18 cellular contexts compared by ENCODE assay signal in genomic region chr7:6251653-6252052, GRCh38. TPM values are rescaled to one million over a fixed set of nuclear protein-coding genes. Genes with fewer than 3 reads are reported as not detected.
DNase-seq lines count a peak whose midpoint lies in the region; ATAC-seq and TF ChIP-seq lines count a peak whose summit lies in the region.
"Had no signal": no experiment of that assay in that cellular context is flagged by ENCODE, and none has a peak within 500 bp of the region (broad histone marks: within the 10 kb centered on the region; RNA-seq: fewer than 3 reads in every experiment).

No MANE protein-coding gene starts in this region.

- peak; percentile 36 for ATAC-seq in SK-N-SH treated with all-trans-retinoic acid at 6 μM for 48 hours
- no peak for ATAC-seq in GM19035 (IDR thresholded peaks at IDR 0.05; ENCODE audit: unreplicated experiment)
- ATAC-seq: activated CD8-positive, alpha-beta T cell treated with anti-CD3 and anti-CD28 coated beads, Interleukin-2, amount 10 ng/mL, durations not matched to agents 7 days and 5 days; activated naive CD8-positive, alpha-beta T cell treated with anti-CD3 and anti-CD28 coated beads, Interleukin-2, amount 50 U/mL, for 24 hours; sciatic nerve had no signal

- no peaks in the 10 kb centered on the region for H4K20me1 ChIP-seq in GM23248 (ENCODE audit: insufficient read depth)
- H4K20me1 ChIP-seq in fibroblast of lung (ENCODE audit: control insufficient read depth, extremely low read depth, insufficient read depth, low read length), result no peaks in the 10 kb centered on the region

- H3K79me2 ChIP-seq in GM23248 (ENCODE audit: insufficient read depth), result peaks cover 92% of the 10 kb centered on the region
- H3K79me2 ChIP-seq in fibroblast of lung (ENCODE audit: control insufficient read depth, insufficient read depth, low read length), result peaks cover 73% of the 10 kb centered on the region

- H3K27ac Mint-ChIP-seq in activated naive CD4-positive, alpha-beta T cell treated with anti-CD3 and anti-CD28 coated beads for 36 hours, result no peak overlapping the region
- H3K27ac Mint-ChIP-seq: activated CD8-positive, alpha-beta T cell treated with anti-CD3 and anti-CD28 coated beads, Interleukin-2, amount 10 ng/mL, durations not matched to agents 7 days and 5 days; activated naive CD8-positive, alpha-beta T cell treated with anti-CD3 and anti-CD28 coated beads, Interleukin-2, amount 50 U/mL, for 24 hours; activated T-helper 1 cell treated with anti-CD3 and anti-CD28 coated beads, Interleukin-12 subunit alpha, Interleukin-12 subunit beta, Interleukin-2, Interleukin-4 antibody, amounts not matched to agents 30 ng/mL and 10 ng/mL and 1 ng/mL, durations not matched to agents 14 hours and 24 hours and 36 hours had no signal

- H3K9me2 ChIP-seq in GM23248 (ENCODE audit: insufficient read depth), result no peaks in the 10 kb centered on the region

- CTCF ChIA-PET in activated naive CD4-positive, alpha-beta T cell treated with anti-CD3 and anti-CD28 coated beads for 36 hours (lab: Charles Lee), result no interaction called here

- no peaks in the 10 kb centered on the region for H3K36me3 ChIP-seq in GM23248 (ENCODE audit: low read depth)
- no peaks in the 10 kb centered on the region for H3K36me3 ChIP-seq in fibroblast of lung (ENCODE audit: control insufficient read depth, insufficient read depth, low read length)
- H3K36me3 ChIP-seq in skeletal muscle tissue (ENCODE audit: control insufficient read depth in 3 of 3, insufficient read depth in 3 of 3, low read length in 3 of 3), result no peaks in the 10 kb centered on the region
- H3K36me3 ChIP-seq: neutrophil had no signal

- in situ Hi-C loops in GM23248 (cut with MboI), result no loop called here

- H3K4me1 ChIP-seq in GM23248 (ENCODE audit: insufficient read depth) (peaks cover 91% of the 10 kb centered on the region), fibroblast of lung (ENCODE audit: control insufficient read depth, extremely low read depth, insufficient read depth, low read length) (peaks cover 36% of the 10 kb centered on the region), skeletal muscle tissue (ENCODE audit: control insufficient read depth in 3 of 3, insufficient read depth in 3 of 3, low read length in 3 of 3) (peaks cover 24 to 48% (median 34%) of the 10 kb centered on the region in 3 donors)

- H3K4me3 Mint-ChIP-seq in activated naive CD4-positive, alpha-beta T cell treated with anti-CD3 and anti-CD28 coated beads for 36 hours, result no peak overlapping the region
- H3K4me3 Mint-ChIP-seq: activated CD8-positive, alpha-beta T cell treated with anti-CD3 and anti-CD28 coated beads, Interleukin-2, amount 10 ng/mL, durations not matched to agents 7 days and 5 days; activated naive CD8-positive, alpha-beta T cell treated with anti-CD3 and anti-CD28 coated beads, Interleukin-2, amount 50 U/mL, for 24 hours; activated T-helper 1 cell treated with anti-CD3 and anti-CD28 coated beads, Interleukin-12 subunit alpha, Interleukin-12 subunit beta, Interleukin-2, Interleukin-4 antibody, amounts not matched to agents 30 ng/mL and 10 ng/mL and 1 ng/mL, durations not matched to agents 14 hours and 24 hours and 36 hours had no signal

- H3K4me2 ChIP-seq in GM23248 (ENCODE audit: unreplicated experiment) (peak overlapping the region; percentile 72), fibroblast of lung (ENCODE audit: extremely low read depth, insufficient read depth, low read length) (peak overlapping the region; percentile 34)

- H2AFZ ChIP-seq in GM23248 (no peak overlapping the region), fibroblast of lung (ENCODE audit: low read length) (no peak overlapping the region)

- peaks cover 10% of the 10 kb centered on the region for H3K27me3 Mint-ChIP-seq in activated naive CD4-positive, alpha-beta T cell treated with anti-CD3 and anti-CD28 coated beads for 36 hours (ENCODE audit: low read depth)

- H3F3A ChIP-seq in GM23248 (ENCODE audit: insufficient read depth), result peaks cover 86% of the 10 kb centered on the region

- TF ChIP-seq CTCF in fibroblast of lung (conservative IDR thresholded peaks at IDR 0.05 in 1 of 2, IDR thresholded peaks at IDR 0.05 in 1 of 2; ENCODE audit: low read depth in 1 of 2, low read length in 2 of 2), result no peak

- H3K9me3 Mint-ChIP-seq in activated naive CD4-positive, alpha-beta T cell treated with anti-CD3 and anti-CD28 coated beads for 36 hours, result no peaks in the 10 kb centered on the region
- H3K9me3 Mint-ChIP-seq: activated naive CD8-positive, alpha-beta T cell treated with anti-CD3 and anti-CD28 coated beads, Interleukin-2, amount 50 U/mL, for 24 hours; activated T-helper 1 cell treated with anti-CD3 and anti-CD28 coated beads, Interleukin-12 subunit alpha, Interleukin-12 subunit beta, Interleukin-2, Interleukin-4 antibody, amounts not matched to agents 30 ng/mL and 10 ng/mL and 1 ng/mL, durations not matched to agents 14 hours and 24 hours and 36 hours had no signal

- intact Hi-C loops in activated naive CD4-positive, alpha-beta T cell treated with anti-CD3 and anti-CD28 coated beads for 36 hours (cut with micrococcal nuclease), result no loop called here

- H3K9me3 ChIP-seq in GM23248 (ENCODE audit: low read depth) (no peaks in the 10 kb centered on the region), fibroblast of lung (ENCODE audit: control insufficient read depth, insufficient read depth, low read depth, low read length) (no peaks in the 10 kb centered on the region), skeletal muscle tissue (ENCODE audit: control insufficient read depth in 3 of 3, low read length in 3 of 3) (no peaks in the 10 kb centered on the region)
- H3K9me3 ChIP-seq: neutrophil had no signal

- 41 to 54% methylated on average over 4 of the region's 4 CpGs for WGBS in GM23248 (ENCODE audit: low coverage in 1 of 2, low lambda C conversion rate in 2 of 2, missing lambda C conversion rate in 2 of 2), 2 experiments

- peaks cover 10% of the 10 kb centered on the region for H3K4me1 Mint-ChIP-seq in activated naive CD4-positive, alpha-beta T cell treated with anti-CD3 and anti-CD28 coated beads for 36 hours (ENCODE audit: low read depth)

- H3K27me3 ChIP-seq in GM23248 (replicated peaks; ENCODE audit: insufficient read depth) (no peaks in the 10 kb centered on the region), fibroblast of lung (ENCODE audit: control insufficient read depth, insufficient read depth, low read length) (no peaks in the 10 kb centered on the region), skeletal muscle tissue (ENCODE audit: control insufficient read depth in 3 of 3, insufficient read depth in 3 of 3, low read length in 3 of 3) (no peaks in the 10 kb centered on the region)
- H3K27me3 ChIP-seq: neutrophil had no signal

- DNase-seq in GM23248 (peak; percentile 39), fibroblast of lung (ENCODE audit: low read depth in 2 of 2) (peak in 1 of 2 donors; percentile 58), GM19238 (ENCODE audit: insufficient read length, low spot score) (no peak)
- no peak for DNase-seq in activated naive CD4-positive, alpha-beta T cell treated with anti-CD3 and anti-CD28 coated beads for 36 hours
- DNase-seq: activated CD8-positive, alpha-beta T cell treated with anti-CD3 and anti-CD28 coated beads, Interleukin-2, amount 10 ng/mL, durations not matched to agents 7 days and 5 days; activated naive CD8-positive, alpha-beta T cell treated with anti-CD3 and anti-CD28 coated beads, Interleukin-2, amount 50 U/mL, for 24 hours; C1 segment of cervical spinal cord; cerebellar nuclear complex; NCI-H1048; NCI-H69; stimulated activated CD4-positive, alpha-beta T cell treated with anti-CD3 and anti-CD28 coated beads, Interleukin-2, amount 100 ng/mL, for 48 hours; SW 1271 had no signal

- H3K27ac ChIP-seq in GM23248, result peak overlapping the region; percentile 96
- peak overlapping the region; percentile 39 for H3K27ac ChIP-seq in fibroblast of lung (ENCODE audit: insufficient read depth, low read length)
- peak overlapping the region; percentile 31 for H3K27ac ChIP-seq in skeletal muscle tissue (ENCODE audit: low read depth, low read length)
- H3K27ac ChIP-seq: neutrophil had no signal

- H3K9ac ChIP-seq in GM23248, result peak overlapping the region; percentile 80
- H3K9ac ChIP-seq in fibroblast of lung (ENCODE audit: insufficient read depth, low read length), result no peak overlapping the region
- no peak overlapping the region for H3K9ac ChIP-seq in skeletal muscle tissue (ENCODE audit: low read depth in 1 of 3, low read length in 3 of 3)

- peak overlapping the region; percentile 46 for H3K4me3 ChIP-seq in GM23248
- H3K4me3 ChIP-seq in fibroblast of lung (replicated peaks in 1 of 4; ENCODE audit: control extremely low read depth in 1 of 4, insufficient read depth in 1 of 4, low read depth in 3 of 4, low read length in 4 of 4), result no peak overlapping the region
- no peak overlapping the region for H3K4me3 ChIP-seq in skeletal muscle tissue (ENCODE audit: low read length in 3 of 3)

- no peaks in the 10 kb centered on the region for H3K36me3 Mint-ChIP-seq in activated naive CD4-positive, alpha-beta T cell treated with anti-CD3 and anti-CD28 coated beads for 36 hours (ENCODE audit: low read depth)

TF ChIP-seq in SK-N-SH treated with all-trans-retinoic acid at 6 μM for 48 hours, 23 proteins besides CTCF, POLR2A, EP300 and RAD21:
- TF ChIP-seq ZFP3 (CRISPR knock-in tag; IDR thresholded peaks at IDR 0.05) (no peak), TCF4 (CRISPR knock-in tag; IDR thresholded peaks at IDR 0.05; ENCODE audit: borderline replicate concordance) (peak; percentile 56; the same call in 1 of the 2 replicates)
TF ChIP-seq in SK-N-SH treated with all-trans-retinoic acid at 6 μM for 48 hours: peak in this region for 1.

RNA-seq across cellular contexts. Expression of gene CYTH3, which starts 20.8 kb away (rescaled TPM):
- total RNA-seq in GM23248 (2014; rRNA removed; shearing (Covaris generic)), result 45.5 and 47.1 TPM in 2 replicates
- 33.3 and 34.2 TPM in 2 replicates for polyA plus RNA-seq in GM23248 (2016; fragmentation: Nextera tagmentation; extraction: Ambion mirVana)
- 24.4 and 39.1 TPM in 2 replicates for total RNA-seq in fibroblast of lung
- polyA plus RNA-seq in fibroblast of lung, result 38.6 and 73.3 TPM in 2 replicates
- 26.6 and 66.0 TPM in 2 replicates for polyA plus RNA-seq in fibroblast of lung (2012)
- polyA minus RNA-seq in fibroblast of lung (ENCODE audit: low replicate concordance), result 44.2 and 57.2 TPM in 2 replicates
- 19.3 TPM for total RNA-seq in skeletal muscle tissue
- total RNA-seq in activated naive CD4-positive, alpha-beta T cell treated with anti-CD3 and anti-CD28 coated beads for 36 hours, result 1 to 10 TPM; 1.1 TPM

Comparison
In these comparisons a context has a peak if more than half of its experiments do, and no peak if none do; other contexts are left out.
1. H3K27ac ChIP-seq: peak in every context shown above with its lines; median percentile 96 in GM23248; 39 in fibroblast of lung; 31 in skeletal muscle tissue.